Comparison of ENCODE assay signal across 29 cellular contexts in the genomic region with DNA sequence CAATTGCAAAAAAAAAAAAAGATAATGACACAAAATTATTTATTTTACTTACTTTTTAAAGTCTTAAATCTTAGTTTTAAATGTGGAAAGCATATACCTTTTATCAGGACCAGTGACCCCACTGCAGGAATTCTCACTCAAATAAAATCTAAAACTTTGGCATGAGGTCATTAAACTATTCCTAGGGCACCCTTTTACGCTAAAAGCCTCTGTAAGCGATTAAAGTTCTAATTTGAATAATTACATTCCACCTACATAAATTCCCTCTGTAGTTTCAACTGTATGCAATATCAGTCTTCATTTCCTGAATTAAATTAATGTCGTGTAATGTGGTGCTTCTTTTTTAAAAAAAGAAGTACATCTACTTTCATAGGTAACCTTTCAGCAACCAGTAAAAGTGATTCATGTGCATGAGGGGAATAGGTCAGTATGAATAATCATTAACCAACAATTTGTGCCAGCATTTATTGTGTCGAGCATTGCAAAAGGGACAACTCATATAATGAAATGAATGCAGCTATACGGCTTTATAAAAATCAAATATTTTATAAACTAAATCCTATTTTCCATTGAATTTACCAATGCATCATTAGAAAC. TPM values are rescaled to one million over a fixed set of nuclear protein-coding genes. Genes with fewer than 3 reads are reported as not detected.
DNase-seq lines count a peak whose midpoint lies in the region; ATAC-seq, FAIRE-seq and TF ChIP-seq lines count a peak whose summit lies in the region.
"Had no signal": no experiment of that assay in that cellular context is flagged by ENCODE, and none has a peak within 500 bp of the region (broad histone marks: within the 10 kb centered on the region; RNA-seq: fewer than 3 reads in every experiment).

No MANE protein-coding gene starts in this region.

- DNase-seq in HepG2 (ENCODE audit: low spot score) (no peak), epithelial cell of esophagus (ENCODE audit: low read depth) (peak; percentile 65), kidney tubule cell (ENCODE audit: low spot score) (peak; percentile 86), EL (no peak)
- no peak for DNase-seq in effector memory CD4-positive, alpha-beta T cell
- DNase-seq: activated CD4-positive, alpha-beta T cell treated with anti-CD3 and anti-CD28 coated beads for 4 hours; activated naive CD4-positive, alpha-beta T cell treated with anti-CD3 and anti-CD28 coated beads, Interleukin-2, amount 50 U/mL, for 16 hours; AML-193; CD4-positive, CD25-positive, alpha-beta regulatory T cell; hypothalamus; NCI-H1436; NCI-H2081 treated with DMSO at 0.1 percent for 48 hours; NCI-H226; SIG-M5; stimulated activated CD4-positive, alpha-beta T cell treated with anti-CD3 and anti-CD28 coated beads, Interleukin-12 subunit alpha, Interleukin-12 subunit beta, amount 100 ng/mL, for 4 hours; stimulated activated CD4-positive, alpha-beta T cell treated with anti-CD3 and anti-CD28 coated beads, Interleukin-4, amount 100 ng/mL, for 1 hour; SW 1271; T-helper 9 cell; trophoblast cell; WERI-Rb-1 had no signal

- peaks cover 65% of the 10 kb centered on the region for H3K36me3 Mint-ChIP-seq in stimulated activated memory B cell treated with anti-CD40 and anti-IgM and Interleukin-4, amounts not matched to agents 10 μg/mL and 1 μg/mL and 100 μg/mL, for 72 hours

- peak overlapping the region in 2 of 3 donors; percentile 31 to 52 for H3K4me3 ChIP-seq in liver (ENCODE audit: low read depth in 1 of 3, low read length in 3 of 3)
- no peak overlapping the region for H3K4me3 ChIP-seq in HepG2 (replicated peaks in 1 of 3; ENCODE audit: insufficient read depth in 1 of 3, low read depth in 2 of 3, low read length in 3 of 3)
- no peak overlapping the region for H3K4me3 ChIP-seq in epithelial cell of esophagus (ENCODE audit: low read length)
- H3K4me3 ChIP-seq in effector memory CD4-positive, alpha-beta T cell (ENCODE audit: insufficient read depth, low read depth, low read length, poor library complexity, severe bottlenecking): no peak overlapping the region

- H3K9ac ChIP-seq in liver (ENCODE audit: low read depth in 1 of 2, low read length in 2 of 2) (peak overlapping the region in 1 of 2 donors; percentile 76), HepG2 (ENCODE audit: insufficient read depth, low read depth, low read length) (no peak overlapping the region)
- H3K9ac ChIP-seq: KMS-11 had no signal

- no peak overlapping the region for H3K4me3 Mint-ChIP-seq in stimulated activated memory B cell treated with anti-CD40 and anti-IgM and Interleukin-4, amounts not matched to agents 10 μg/mL and 1 μg/mL and 100 μg/mL, for 72 hours
- H3K4me3 Mint-ChIP-seq: brain; CD4-positive, CD25-positive, alpha-beta regulatory T cell; mesothelial cell of epicardium had no signal

- no peak overlapping the region for H3K4me2 ChIP-seq in HepG2 (ENCODE audit: low read depth, low read length)
- H3K4me2 ChIP-seq: KMS-11 had no signal

- peaks cover 0 to 4% (median 2%) of the 10 kb centered on the region in 4 donors for H3K9me3 ChIP-seq in liver (ENCODE audit: control insufficient read depth in 4 of 4, low read length in 3 of 4)
- no peaks in the 10 kb centered on the region for H3K9me3 ChIP-seq in HepG2 (ENCODE audit: low read length)
- no peaks in the 10 kb centered on the region for H3K9me3 ChIP-seq in effector memory CD4-positive, alpha-beta T cell (ENCODE audit: control insufficient read depth, low read length)

- FAIRE-seq in HepG2 (lab: Jason Lieb, UNC): no peak

- H3K79me2 ChIP-seq in HepG2 (ENCODE audit: insufficient read depth, low read length): no peaks in the 10 kb centered on the region

- CTCF ChIA-PET in HepG2 (lab: Yijun Ruan, JAX; ENCODE audit: low intra/inter-chr PET ratio, low total read pairs): no interaction called here

- peaks cover 0 to 11% (median under 1%) of the 10 kb centered on the region in 4 donors for H3K4me1 ChIP-seq in liver (ENCODE audit: control insufficient read depth in 4 of 4, insufficient read depth in 4 of 4, low read length in 3 of 4)
- no peaks in the 10 kb centered on the region for H3K4me1 ChIP-seq in HepG2 (ENCODE audit: insufficient read depth, low read length)
- H3K4me1 ChIP-seq in effector memory CD4-positive, alpha-beta T cell (ENCODE audit: control insufficient read depth, insufficient read depth, low read length, poor library complexity, severe bottlenecking): no peaks in the 10 kb centered on the region

- ATAC-seq in HepG2 (no peak), HG02970 (IDR thresholded peaks at IDR 0.05; ENCODE audit: low FRiP score, unreplicated experiment) (no peak)
- ATAC-seq in stimulated activated memory B cell treated with anti-CD40 and anti-IgM and Interleukin-4, amounts not matched to agents 10 μg/mL and 1 μg/mL and 100 μg/mL, for 72 hours: no peak
- ATAC-seq: Panc1, sciatic nerve had no signal

- no peak for TF ChIP-seq POLR2A in HepG2 (IDR thresholded peaks at IDR 0.05; ENCODE audit: insufficient read depth in 1 of 2, low read depth in 2 of 2, low read length in 2 of 2)

- no peak overlapping the region for H3K27ac Mint-ChIP-seq in stimulated activated memory B cell treated with anti-CD40 and anti-IgM and Interleukin-4, amounts not matched to agents 10 μg/mL and 1 μg/mL and 100 μg/mL, for 72 hours
- H3K27ac Mint-ChIP-seq: activated T-helper 2 cell treated with anti-CD3 and anti-CD28 coated beads, Interferon-gamma antibody, Interleukin-2, Interleukin-4, amounts not matched to agents 10 μg/mL and 5 μg/mL and 100 μg/mL, durations not matched to agents 14 hours and 24 hours and 36 hours; brain; CD4-positive, CD25-positive, alpha-beta regulatory T cell had no signal

- TF ChIP-seq CTCF in liver (IDR thresholded peaks at IDR 0.05; ENCODE audit: low read depth, low read length, missing input control) (no peak), HepG2 (CRISPR knock-in tag; IDR thresholded peaks at IDR 0.05) (no peak), epithelial cell of esophagus (IDR thresholded peaks at IDR 0.05; ENCODE audit: insufficient read depth, low read depth, low read length, missing control alignments) (no peak)

- TF ChIP-seq RAD21 in liver (IDR thresholded peaks at IDR 0.05) (peak in 1 of 2 donors; percentile 31), HepG2 (CRISPR knock-in tag; IDR thresholded peaks at IDR 0.05) (no peak)

- no TSS peak for BruUV-seq in HepG2 (replicated peaks; lab: Mats Ljungman, UMichigan)

- no peaks in the 10 kb centered on the region for H3K27me3 ChIP-seq in liver (ENCODE audit: control insufficient read depth in 4 of 4, insufficient read depth in 4 of 4, low read length in 3 of 4)
- no peaks in the 10 kb centered on the region for H3K27me3 ChIP-seq in HepG2 (ENCODE audit: control insufficient read depth in 1 of 2, insufficient read depth in 2 of 2, low read length in 2 of 2)
- H3K27me3 ChIP-seq in effector memory CD4-positive, alpha-beta T cell (replicated peaks; ENCODE audit: control insufficient read depth, insufficient read depth, low read length, poor library complexity, severe bottlenecking): no peaks in the 10 kb centered on the region

- H3K9me3 Mint-ChIP-seq in stimulated activated memory B cell treated with anti-CD40 and anti-IgM and Interleukin-4, amounts not matched to agents 10 μg/mL and 1 μg/mL and 100 μg/mL, for 72 hours: peaks cover 6% of the 10 kb centered on the region

- WGBS in liver: 41% methylated on average over 5 of the region's 5 CpGs
- 92% methylated on average over 5 of the region's 5 CpGs for WGBS in HepG2 (ENCODE audit: low lambda C conversion rate)

- no peaks in the 10 kb centered on the region for H4K20me1 ChIP-seq in HepG2 (ENCODE audit: insufficient read depth, low read length)

- TF ChIP-seq EP300 in HepG2 (IDR thresholded peaks at IDR 0.05; ENCODE audit: low read depth in 2 of 2, low read length in 2 of 2): no peak
- TF ChIP-seq EP300 in HepG2 (CRISPR knock-in tag; IDR thresholded peaks at IDR 0.05; ENCODE audit: borderline replicate concordance): no peak

- intact Hi-C loops in HepG2 (cut with micrococcal nuclease; ENCODE audit: unreplicated experiment): no loop called here

- POLR2A ChIA-PET in HepG2 (lab: Yijun Ruan, JAX): no interaction called here

- in situ Hi-C loops in HepG2 (cut with HindIII; ENCODE audit: extremely low pct_ligation_motif_present, low pct_unique_long_range_greater_than_20kb): no loop called here

- peak overlapping the region; percentile 75 to 83 for H3K27ac ChIP-seq in liver (ENCODE audit: low read depth in 1 of 2, low read length in 2 of 2)
- no peak overlapping the region for H3K27ac ChIP-seq in HepG2 (ENCODE audit: extremely low read length, insufficient read depth, low read length)
- no peak overlapping the region for H3K27ac ChIP-seq in effector memory CD4-positive, alpha-beta T cell (ENCODE audit: insufficient read depth, low read length, poor library complexity, severe bottlenecking)
- H3K27ac ChIP-seq: KMS-11, WERI-Rb-1 had no signal

- H3K4me1 Mint-ChIP-seq in stimulated activated memory B cell treated with anti-CD40 and anti-IgM and Interleukin-4, amounts not matched to agents 10 μg/mL and 1 μg/mL and 100 μg/mL, for 72 hours: peaks cover 5% of the 10 kb centered on the region
- H3K4me1 Mint-ChIP-seq: brain had no signal

- H3K27me3 Mint-ChIP-seq in stimulated activated memory B cell treated with anti-CD40 and anti-IgM and Interleukin-4, amounts not matched to agents 10 μg/mL and 1 μg/mL and 100 μg/mL, for 72 hours: no peaks in the 10 kb centered on the region
- H3K27me3 Mint-ChIP-seq: brain; CD4-positive, CD25-positive, alpha-beta regulatory T cell had no signal

- H3K36me3 ChIP-seq in liver (ENCODE audit: control insufficient read depth in 4 of 4, insufficient read depth in 3 of 4, low read depth in 1 of 4, low read length in 3 of 4): peaks cover 0 to 4% (median 0%) of the 10 kb centered on the region in 4 donors
- H3K36me3 ChIP-seq in HepG2 (replicated peaks in 1 of 2; ENCODE audit: control insufficient read depth in 1 of 2, insufficient read depth in 2 of 2, low read length in 2 of 2): no peaks in the 10 kb centered on the region
- H3K36me3 ChIP-seq in effector memory CD4-positive, alpha-beta T cell (ENCODE audit: control insufficient read depth, insufficient read depth, low read length): peaks cover 3% of the 10 kb centered on the region
- H3K36me3 ChIP-seq: WERI-Rb-1 had no signal

- no peak overlapping the region for H2AFZ ChIP-seq in HepG2 (ENCODE audit: low read length)

RNA-seq across cellular contexts. Expression of a gene that starts 44.8 kb away (rescaled TPM):
- total RNA-seq in liver (1 to 10 TPM; 7.3 to 9.6 TPM), HepG2 (2016; rRNA removed; fragmentation: Illumina TruSeq; extraction: Trizol) (11.3 and 16.9 TPM in 2 replicates)
- polyA plus RNA-seq in liver (10 to 100 TPM; 15.2 to 21.1 TPM), HepG2 (2011; rRNA removed) (7.8 and 8.3 TPM in 2 replicates)
- 10.8 and 11.0 TPM in 2 replicates for total RNA-seq in HepG2 (2016; cell fraction: cytosol; rRNA removed; fragmentation: Illumina TruSeq; extraction: Trizol; ENCODE audit: low read depth)
- 12.0 and 12.3 TPM in 2 replicates for total RNA-seq in HepG2 (2016; cell fraction: insoluble cytoplasmic fraction; rRNA removed; fragmentation: Illumina TruSeq; extraction: Trizol)
- 4.6 and 8.0 TPM in 2 replicates for total RNA-seq in HepG2 (2016; cell fraction: membrane; rRNA removed; fragmentation: Illumina TruSeq; extraction: Trizol)
- total RNA-seq in HepG2 (2016; cell fraction: nucleus; rRNA removed; fragmentation: Illumina TruSeq; extraction: Trizol): 29.5 and 34.2 TPM in 2 replicates
- 4.7 and 8.3 TPM in 2 replicates for polyA plus RNA-seq in HepG2 (2011; cell fraction: cytosol; rRNA removed)
- polyA plus RNA-seq in HepG2 (2011; cell fraction: nucleus; rRNA removed): 10.6 and 17.1 TPM in 2 replicates
- polyA plus RNA-seq in HepG2 (2012): 14.0 and 16.2 TPM in 2 replicates
- polyA plus RNA-seq in HepG2 (2016; cell fraction: cytosol; fragmentation: Illumina TruSeq; extraction: Trizol; ENCODE audit: low read depth): 2.4 and 3.2 TPM in 2 replicates
- polyA plus RNA-seq in HepG2 (2016; cell fraction: insoluble cytoplasmic fraction; fragmentation: Illumina TruSeq; extraction: Trizol; ENCODE audit: low read depth): 10.8 and 12.7 TPM in 2 replicates
- 3.7 and 4.0 TPM in 2 replicates for polyA plus RNA-seq in HepG2 (2016; cell fraction: membrane; fragmentation: Illumina TruSeq; extraction: Trizol; ENCODE audit: low read depth)
- 11.0 and 12.2 TPM in 2 replicates for polyA plus RNA-seq in HepG2 (2016; cell fraction: nucleus; fragmentation: Illumina TruSeq; extraction: Trizol; ENCODE audit: insufficient read depth, low read depth)
- 9.3 and 13.7 TPM in 2 replicates for polyA minus RNA-seq in HepG2 (2011; rRNA and poly(A)+ RNA removed; ENCODE audit: low replicate concordance)
- 2.2 and 5.3 TPM in 2 replicates for polyA minus RNA-seq in HepG2 (2011; cell fraction: cytosol; rRNA and poly(A)+ RNA removed)
- polyA minus RNA-seq in HepG2 (2011; cell fraction: nucleus; rRNA and poly(A)+ RNA removed): 67.0 and 76.2 TPM in 2 replicates

Comparison
In these comparisons a context has a peak if more than half of its experiments do, and no peak if none do; other contexts are left out.
1. H3K27ac ChIP-seq: peak in liver (2 of 2); none in HepG2 (single experiment) and effector memory CD4-positive, alpha-beta T cell (single experiment).
2. H3K4me3 ChIP-seq: peak in liver (2 of 3); none in HepG2 (0 of 3), epithelial cell of esophagus (single experiment) and effector memory CD4-positive, alpha-beta T cell (single experiment).
3. DNase-seq: peak in epithelial cell of esophagus (single experiment) and kidney tubule cell (single experiment); none in HepG2 (single experiment), effector memory CD4-positive, alpha-beta T cell (0 of 3) and EL (single experiment).